Comparison of ENCODE assay signal across 1 cellular context in the genomic region with DNA sequence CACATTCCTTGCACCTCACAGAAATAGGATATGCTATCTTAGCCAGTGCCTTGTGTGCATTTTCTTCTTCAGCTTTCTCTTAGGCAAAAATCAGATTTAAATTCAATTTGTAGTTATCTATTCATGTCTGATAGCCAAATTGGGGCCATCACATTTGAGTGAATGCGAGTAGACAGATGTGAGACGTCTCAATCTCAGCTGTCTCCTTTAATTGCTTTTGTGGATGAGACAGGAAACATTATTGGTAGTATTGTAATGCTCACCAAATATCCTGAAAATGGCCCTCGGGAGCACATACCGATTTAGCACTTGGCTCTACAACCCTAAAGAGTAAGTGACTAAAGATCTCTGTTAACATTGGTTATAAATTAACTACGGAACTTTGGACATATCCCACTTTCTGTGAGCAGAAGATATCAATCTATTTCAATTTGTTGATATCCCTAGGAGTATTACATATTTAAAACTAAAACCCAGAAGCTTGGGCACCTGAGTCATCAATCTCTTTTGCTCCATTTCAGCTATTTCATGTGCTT.
TF ChIP-seq lines count a peak whose summit lies in the region.

No MANE protein-coding gene starts in this region.

TF ChIP-seq in HepG2, 621 proteins besides CTCF, POLR2A, EP300 and RAD21 (continued from another document):
- TF ChIP-seq ZNF883 (CRISPR knock-in tag; IDR thresholded peaks at IDR 0.05; ENCODE audit: not compliant biosample characterization) (no peak), ZFP37 (CRISPR knock-in tag; IDR thresholded peaks at IDR 0.05; ENCODE audit: borderline replicate concordance) (no peak), TOPORS (CRISPR knock-in tag; IDR thresholded peaks at IDR 0.05) (no peak), ZFP36L2 (CRISPR knock-in tag; IDR thresholded peaks at IDR 0.05) (no peak), ARNT2 (CRISPR knock-in tag; IDR thresholded peaks at IDR 0.05; ENCODE audit: low read depth) (no peak), ZHX2 (IDR thresholded peaks at IDR 0.05; ENCODE audit: low read depth) (no peak), ZHX2 (CRISPR knock-in tag; IDR thresholded peaks at IDR 0.05; ENCODE audit: borderline replicate concordance) (no peak), ZNF292 (CRISPR knock-in tag; IDR thresholded peaks at IDR 0.05; ENCODE audit: borderline replicate concordance, low read depth) (no peak), ZKSCAN1 (IDR thresholded peaks at IDR 0.05; ENCODE audit: low read length) (no peak), ZNF678 (CRISPR knock-in tag; IDR thresholded peaks at IDR 0.05) (no peak), ZBTB26 (CRISPR knock-in tag; IDR thresholded peaks at IDR 0.05; ENCODE audit: borderline replicate concordance) (no peak)
- TF ChIP-seq, protein P1, sequence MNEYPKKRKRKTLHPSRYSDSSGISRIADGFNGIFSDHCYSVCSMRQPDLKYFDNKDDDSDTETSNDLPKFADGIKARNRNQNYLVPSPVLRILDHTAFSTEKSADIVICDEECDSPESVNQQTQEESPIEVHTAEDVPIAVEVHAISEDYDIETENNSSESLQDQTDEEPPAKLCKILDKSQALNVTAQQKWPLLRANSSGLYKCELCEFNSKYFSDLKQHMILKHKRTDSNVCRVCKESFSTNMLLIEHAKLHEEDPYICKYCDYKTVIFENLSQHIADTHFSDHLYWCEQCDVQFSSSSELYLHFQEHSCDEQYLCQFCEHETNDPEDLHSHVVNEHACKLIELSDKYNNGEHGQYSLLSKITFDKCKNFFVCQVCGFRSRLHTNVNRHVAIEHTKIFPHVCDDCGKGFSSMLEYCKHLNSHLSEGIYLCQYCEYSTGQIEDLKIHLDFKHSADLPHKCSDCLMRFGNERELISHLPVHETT (CRISPR knock-in tag; conservative IDR thresholded peaks at IDR 0.05) = no peak
